ENCODE assay signal across 9 cellular contexts in genomic region chr4:185465707-185466106, GRCh38. TPM values are rescaled to one million over a fixed set of nuclear protein-coding genes. Genes with fewer than 3 reads are reported as not detected.
"Had no signal": no experiment of that assay in that cellular context is flagged by ENCODE, and none has a peak within 500 bp of the region (broad histone marks: within the 10 kb centered on the region; RNA-seq: fewer than 3 reads in every experiment).

No MANE protein-coding gene starts in this region.

- H2AFZ ChIP-seq: GM23248 had no signal

- DNase-seq: GM23248, H9, HCEC 1CT, HFFc6, KBM-7 had no signal

- FAIRE-seq: H1, H54 had no signal

- H3K4me3 ChIP-seq: GM23248 had no signal

- H3K27ac ChIP-seq: GM23248, HL-60 had no signal

- H3K9ac ChIP-seq: GM23248 had no signal

RNA-seq across cellular contexts. Expression of gene CCDC110, which starts 5.8 kb away (rescaled TPM):
- total RNA-seq: HFFc6 had no signal
- polyA plus RNA-seq: IgD-negative memory B cell had no signal
